ENCODE assay signal across 8 cellular contexts in genomic region chr1:201447911-201448871, GRCh38. TPM values are rescaled to one million over a fixed set of nuclear protein-coding genes. Genes with fewer than 3 reads are reported as not detected.
DNase-seq lines count a peak whose midpoint lies in the region; ATAC-seq and TF ChIP-seq lines count a peak whose summit lies in the region.

No MANE protein-coding gene starts in this region.

- no peaks in the 10 kb centered on the region for H3K9me3 Mint-ChIP-seq in activated naive CD4-positive, alpha-beta T cell treated with anti-CD3 and anti-CD28 coated beads, Interleukin-2, amount 50 U/mL, for 72 hours

- peak; percentile 80 for TF ChIP-seq CTCF in AG10803 (conservative IDR thresholded peaks at IDR 0.05; ENCODE audit: low read length)

- no peaks in the 10 kb centered on the region for H3K36me3 Mint-ChIP-seq in activated naive CD4-positive, alpha-beta T cell treated with anti-CD3 and anti-CD28 coated beads, Interleukin-2, amount 50 U/mL, for 72 hours

- H3K27ac Mint-ChIP-seq in activated naive CD4-positive, alpha-beta T cell treated with anti-CD3 and anti-CD28 coated beads, Interleukin-2, amount 50 U/mL, for 72 hours, result no peak overlapping the region

- no peaks in the 10 kb centered on the region for H3K4me1 ChIP-seq in aorta (ENCODE audit: control insufficient read depth in 1 of 2, insufficient read depth in 2 of 2, low read length in 2 of 2)

- no peaks in the 10 kb centered on the region for H3K27me3 ChIP-seq in aorta (ENCODE audit: control insufficient read depth in 1 of 2, insufficient read depth in 2 of 2, low read length in 1 of 2)

- H3K27ac ChIP-seq in aorta (ENCODE audit: low read depth in 1 of 2, low read length in 2 of 2), result no peak overlapping the region

- no peaks in the 10 kb centered on the region for H3K36me3 ChIP-seq in aorta (ENCODE audit: control insufficient read depth in 1 of 2, insufficient read depth in 2 of 2, low read length in 1 of 2)

- ATAC-seq in GM19324 (IDR thresholded peaks at IDR 0.05; ENCODE audit: low FRiP score, unreplicated experiment), result peak; percentile 70
- peak; percentile 95 to 98 for ATAC-seq in activated naive CD4-positive, alpha-beta T cell treated with anti-CD3 and anti-CD28 coated beads, Interleukin-2, amount 50 U/mL, for 72 hours
- peak; percentile 83 for ATAC-seq in aorta (ENCODE audit: low FRiP score)

- no peaks in the 10 kb centered on the region for H3K9me3 ChIP-seq in aorta (ENCODE audit: control insufficient read depth, low read length)

- H3K4me3 ChIP-seq in AG10803 (ENCODE audit: low read length) (no peak overlapping the region), aorta (ENCODE audit: low read length in 2 of 2) (no peak overlapping the region)

- peak; percentile 75 for DNase-seq in AG10803 (ENCODE audit: low read depth)
- peak; percentile 79 for DNase-seq in HPDE6-E6E7 (ENCODE audit: extremely low spot score)
- peak; percentile 71 for DNase-seq in RPMI8226
- DNase-seq in activated naive CD4-positive, alpha-beta T cell treated with anti-CD3 and anti-CD28 coated beads, Interleukin-2, amount 50 U/mL, for 72 hours (ENCODE audit: low spot score in 2 of 2), result peak in 1 of 2 donors; percentile 50
- peak; percentile 85 for DNase-seq in cardiac septum (ENCODE audit: low spot score)
- DNase-seq in posterior vena cava (ENCODE audit: low spot score), result peak; percentile 92
- peak; percentile 80 to 91 for DNase-seq in aorta

- whole genome bisulfite sequencing in aorta, 2 donors, result 40 to 47% methylated on average over 20 of the region's 20 CpGs

- intact Hi-C loops in cardiac septum (cut with DNase I) (loop anchor here (1.0 to 2.0 kb wide), 2 partner anchors 33 to 65 kb away; no protein-coding TSS in a partner anchor), posterior vena cava (cut with DNase I) (loop anchor here in 1 of 2 donors (2.0 kb wide), 1 partner anchor 65 kb away; no protein-coding TSS in a partner anchor), aorta (cut with DNase I) (loop anchor here (2.0 to 5.0 kb wide), 4 partner anchors 33 to 65 kb away; no protein-coding TSS in a partner anchor)

RNA-seq across cellular contexts. Expression of gene PHLDA3, which starts 20.8 kb away (rescaled TPM):
- 10 to 100 TPM in 1 of 2 donors, 1 to 10 TPM in 1; 5.7 to 13.0 TPM for total RNA-seq in activated naive CD4-positive, alpha-beta T cell treated with anti-CD3 and anti-CD28 coated beads, Interleukin-2, amount 50 U/mL, for 72 hours
- total RNA-seq in cardiac septum (44.6 TPM), posterior vena cava (10 to 100 TPM; 55.0 to 57.4 TPM), aorta (10 to 100 TPM; 66.1 to 71.6 TPM)
- 10 to 100 TPM; 33.7 to 46.1 TPM for polyA plus RNA-seq in aorta

RNA-seq across cellular contexts. Expression of gene TNNI1, which starts 26.7 kb away (rescaled TPM):
- total RNA-seq in activated naive CD4-positive, alpha-beta T cell treated with anti-CD3 and anti-CD28 coated beads, Interleukin-2, amount 50 U/mL, for 72 hours, result not detected
- 35.5 TPM for total RNA-seq in cardiac septum
- not detected for total RNA-seq in posterior vena cava
- not detected for total RNA-seq in aorta
- under 1 TPM; 0.38 to 0.61 TPM for polyA plus RNA-seq in aorta

RNA-seq across cellular contexts. Expression of gene LAD1, which starts 49.1 kb away (rescaled TPM):
- total RNA-seq in activated naive CD4-positive, alpha-beta T cell treated with anti-CD3 and anti-CD28 coated beads, Interleukin-2, amount 50 U/mL, for 72 hours, result not detected
- total RNA-seq in cardiac septum, result 12.4 TPM
- total RNA-seq in posterior vena cava, result under 1 TPM in 1 of 2 donors, not detected in 1; 0.29 TPM
- total RNA-seq in aorta, result under 1 TPM in 1 of 2 donors, not detected in 1; 0.71 TPM
- 10 to 100 TPM in 1 of 2 donors, under 1 TPM in 1; 0.82 to 33.8 TPM for polyA plus RNA-seq in aorta

RNA-seq across cellular contexts. Expression of gene CSRP1, which starts 58.7 kb away (rescaled TPM):
- total RNA-seq in activated naive CD4-positive, alpha-beta T cell treated with anti-CD3 and anti-CD28 coated beads, Interleukin-2, amount 50 U/mL, for 72 hours, result 10 to 100 TPM; 13.2 to 57.6 TPM
- 71.7 TPM for total RNA-seq in cardiac septum
- 1,000 to 10,000 TPM; 1,426 to 2,194 TPM for total RNA-seq in posterior vena cava
- 1,000 to 10,000 TPM in 1 of 2 donors, 100 to 1,000 TPM in 1; 599 to 1,490 TPM for total RNA-seq in aorta
- 100 to 1,000 TPM; 703 to 838 TPM for polyA plus RNA-seq in aorta

Comparison
In these comparisons a context has a peak if more than half of its experiments do, and no peak if none do; other contexts are left out.
1. RNA of gene TNNI1, which starts 26.7 kb away (total RNA-seq): 35.5 TPM in cardiac septum (single experiment); not detected in posterior vena cava, not detected in aorta and not detected in activated naive CD4-positive, alpha-beta T cell treated with anti-CD3 and anti-CD28 coated beads, Interleukin-2, amount 50 U/mL, for 72 hours; every median in the first group is over 10 times any median in the second.
2. Peak in every context shown above with its lines, with median percentiles within 50 percentile points of each other: ATAC-seq.